ENCODE assay signal across 10 cellular contexts in genomic region chr6:158040051-158040803, GRCh38. TPM values are rescaled to one million over a fixed set of nuclear protein-coding genes. Genes with fewer than 3 reads are reported as not detected.
DNase-seq lines count a peak whose midpoint lies in the region; ATAC-seq, FAIRE-seq and TF ChIP-seq lines count a peak whose summit lies in the region.
"Had no signal": no experiment of that assay in that cellular context is flagged by ENCODE, and none has a peak within 500 bp of the region (broad histone marks: within the 10 kb centered on the region; RNA-seq: fewer than 3 reads in every experiment).

No MANE protein-coding gene starts in this region.

- intact Hi-C loops in Panc1 (cut with micrococcal nuclease; ENCODE audit: unreplicated experiment) (loop anchor here (5.0 kb wide), 1 partner anchor 58 kb away; the partner anchor contains the start of gene SYNJ2), MCF 10A (cut with micrococcal nuclease) (no loop called here), HepG2 (cut with micrococcal nuclease; ENCODE audit: unreplicated experiment) (loop anchor here (1.0 kb wide), 2 partner anchors 9 to 55 kb away; no protein-coding TSS in a partner anchor)

- H3K36me3 ChIP-seq in Panc1 (ENCODE audit: control insufficient read depth, insufficient read depth, low read length) (no peaks in the 10 kb centered on the region), HepG2 (replicated peaks in 1 of 2; ENCODE audit: control insufficient read depth in 1 of 2, insufficient read depth in 2 of 2, low read length in 2 of 2) (peaks cover 41 to 77% of the 10 kb centered on the region in 2 experiments)

- H3K27me3 ChIP-seq in Panc1 (ENCODE audit: control insufficient read depth, insufficient read depth, low read length) (no peaks in the 10 kb centered on the region), HepG2 (ENCODE audit: control insufficient read depth in 1 of 2, insufficient read depth in 2 of 2, low read length in 2 of 2) (no peaks in the 10 kb centered on the region)

- H2AFZ ChIP-seq in HepG2 (ENCODE audit: low read length): no peak overlapping the region

- H3K36me3 Mint-ChIP-seq in MCF 10A (ENCODE audit: insufficient read depth, unreplicated experiment): peaks cover 7% of the 10 kb centered on the region
- H3K36me3 Mint-ChIP-seq in type B pancreatic cell: peaks cover 14% of the 10 kb centered on the region

- CTCF ChIA-PET in Panc1 (lab: Charles Lee): interaction anchor here (0.6 to 1.0 kb wide), 2 partner anchors 14 to 49 kb away, joined by 3 to 5 read pairs; no protein-coding TSS in a partner anchor
- CTCF ChIA-PET in MCF 10A (lab: Yijun Ruan, JAX): interaction anchor here (1.1 to 1.5 kb wide), 2 partner anchors 14 to 58 kb away, joined by 3 to 4 read pairs; partner anchors contain the start of gene SYNJ2
- CTCF ChIA-PET in HepG2 (lab: Yijun Ruan, JAX; ENCODE audit: low intra/inter-chr PET ratio, low total read pairs): no interaction called here

- 18% methylated on average over 6 of the region's 6 CpGs for WGBS in HepG2 (ENCODE audit: low lambda C conversion rate)

- ATAC-seq in Panc1: peak; percentile 75
- peak; percentile 84 for ATAC-seq in HepG2
- no peak for ATAC-seq in GM21390 (IDR thresholded peaks at IDR 0.05; ENCODE audit: unreplicated experiment)

- in situ Hi-C loops in Panc1 (cut with HindIII; ENCODE audit: low pct_unique_long_range_greater_than_20kb, low sequenced_read_pairs): no loop called here
- in situ Hi-C loops in HepG2 (cut with HindIII; ENCODE audit: extremely low pct_ligation_motif_present, low pct_unique_long_range_greater_than_20kb): no loop called here

- TF ChIP-seq RAD21 in HepG2 (CRISPR knock-in tag; IDR thresholded peaks at IDR 0.05): no peak

- no peaks in the 10 kb centered on the region for H3K9me3 Mint-ChIP-seq in MCF 10A (ENCODE audit: unreplicated experiment)
- H3K9me3 Mint-ChIP-seq in type B pancreatic cell: peaks cover 3% of the 10 kb centered on the region

- H3K4me3 Mint-ChIP-seq in MCF 10A (ENCODE audit: unreplicated experiment) (no peak overlapping the region), type B pancreatic cell (peak overlapping the region; percentile 13)

- H3K4me1 ChIP-seq in Panc1 (ENCODE audit: control insufficient read depth, insufficient read depth, low read length): peaks cover 79% of the 10 kb centered on the region
- peaks cover 87% of the 10 kb centered on the region for H3K4me1 ChIP-seq in HepG2 (ENCODE audit: insufficient read depth, low read length)

- H3K79me2 ChIP-seq in HepG2 (ENCODE audit: insufficient read depth, low read length): peaks cover 51% of the 10 kb centered on the region

- TF ChIP-seq POLR2A in HepG2 (IDR thresholded peaks at IDR 0.05; ENCODE audit: insufficient read depth in 1 of 2, low read depth in 2 of 2, low read length in 2 of 2): peak; percentile 35 to 77; a peak in 3 of 4 replicates

- H3K27ac Mint-ChIP-seq in MCF 10A (ENCODE audit: low read depth, unreplicated experiment) (peak overlapping the region; percentile 69), type B pancreatic cell (peak overlapping the region; percentile 85)

- TF ChIP-seq EP300 in HepG2 (IDR thresholded peaks at IDR 0.05; ENCODE audit: low read depth in 2 of 2, low read length in 2 of 2): peak; percentile 59 to 97; a peak in 3 of 4 replicates
- peak; percentile 85; the same call in 1 of the 2 replicates for TF ChIP-seq EP300 in HepG2 (CRISPR knock-in tag; IDR thresholded peaks at IDR 0.05; ENCODE audit: borderline replicate concordance)

- H3K27me3 Mint-ChIP-seq in MCF 10A (ENCODE audit: insufficient read depth, unreplicated experiment) (no peaks in the 10 kb centered on the region), type B pancreatic cell (no peaks in the 10 kb centered on the region)
- H3K27me3 Mint-ChIP-seq: naive B cell had no signal

- peak overlapping the region; percentile 71 for H3K4me2 ChIP-seq in HepG2 (ENCODE audit: low read depth, low read length)

- BruUV-seq in Panc1 (replicated peaks; lab: Mats Ljungman, UMichigan) (no TSS peak), MCF 10A (replicated peaks; lab: Mats Ljungman, UMichigan) (no TSS peak), HepG2 (replicated peaks; lab: Mats Ljungman, UMichigan) (no TSS peak)

- peak overlapping the region; percentile 54 for H3K27ac ChIP-seq in C4-2B
- H3K27ac ChIP-seq in Panc1 (ENCODE audit: low read length): peak overlapping the region; percentile 91
- H3K27ac ChIP-seq in HepG2 (ENCODE audit: extremely low read length, insufficient read depth, low read length): peak overlapping the region; percentile 92
- H3K27ac ChIP-seq: HL-60 had no signal

- DNase-seq in H4 (ENCODE audit: low spot score) (peak; percentile 88), Panc1 (ENCODE audit: low read depth, low spot score) (peak; percentile 82), MCF 10A (ENCODE audit: unreplicated experiment) (peak; percentile 72), HepG2 (ENCODE audit: low spot score) (peak; percentile 99), type B pancreatic cell (ENCODE audit: extremely low spot score, unreplicated experiment) (no peak), NCI-H446 (lab: John Stamatoyannopoulos, UW) (no peak)
- DNase-seq: naive B cell had no signal

- FAIRE-seq in HepG2 (lab: Jason Lieb, UNC): peak; percentile 98

- no peak overlapping the region for H3K4me3 ChIP-seq in Panc1 (ENCODE audit: low read depth in 2 of 2, low read length in 2 of 2)
- peak overlapping the region in 2 of 3 experiments; percentile 7 to 51; a peak in 2 of 6 replicates for H3K4me3 ChIP-seq in HepG2 (replicated peaks in 1 of 3; ENCODE audit: insufficient read depth in 1 of 3, low read depth in 2 of 3, low read length in 3 of 3)

- H3K9ac ChIP-seq in HepG2 (ENCODE audit: insufficient read depth, low read depth, low read length): peak overlapping the region; percentile 71

- POLR2A ChIA-PET in Panc1 (lab: Charles Lee) (interaction anchor here (0.6 kb wide), 1 partner anchor 162 kb away, joined by 6 read pairs; no protein-coding TSS in a partner anchor), MCF 10A (lab: Yijun Ruan, JAX) (interaction anchor here (0.8 kb wide), 1 partner anchor 9 kb away, joined by 3 read pairs; no protein-coding TSS in a partner anchor), HepG2 (lab: Yijun Ruan, JAX) (interaction anchor here (1.1 to 4.0 kb wide), 5 partner anchors 9 to 312 kb away, joined by 3 to 65 read pairs (median 6); no protein-coding TSS in a partner anchor)

- no peak for TF ChIP-seq CTCF in C4-2B (conservative IDR thresholded peaks at IDR 0.05)
- TF ChIP-seq CTCF in Panc1 (IDR thresholded peaks at IDR 0.05): no peak
- TF ChIP-seq CTCF in MCF 10A (IDR thresholded peaks at IDR 0.05; ENCODE audit: unreplicated experiment): no peak
- no peak for TF ChIP-seq CTCF in HepG2 (CRISPR knock-in tag; IDR thresholded peaks at IDR 0.05)
- TF ChIP-seq CTCF in type B pancreatic cell (conservative IDR thresholded peaks at IDR 0.05): no peak

- no peaks in the 10 kb centered on the region for H4K20me1 ChIP-seq in HepG2 (ENCODE audit: insufficient read depth, low read length)

- H3K9me3 ChIP-seq in Panc1 (ENCODE audit: control insufficient read depth, insufficient read depth, low read depth, low read length) (no peaks in the 10 kb centered on the region), HepG2 (ENCODE audit: low read length) (no peaks in the 10 kb centered on the region)

- peaks cover 38% of the 10 kb centered on the region for H3K4me1 Mint-ChIP-seq in MCF 10A (ENCODE audit: insufficient read depth, unreplicated experiment)
- H3K4me1 Mint-ChIP-seq in type B pancreatic cell (ENCODE audit: unreplicated experiment): peaks cover 34% of the 10 kb centered on the region

TF ChIP-seq in HepG2, 621 proteins besides CTCF, POLR2A, EP300 and RAD21 (continues in another document):
- TF ChIP-seq NFYB (CRISPR knock-in tag; IDR thresholded peaks at IDR 0.05) (no peak), FOXJ3 (CRISPR knock-in tag; IDR thresholded peaks at IDR 0.05; ENCODE audit: borderline replicate concordance) (peak; percentile 97), U2AF2 (IDR thresholded peaks at IDR 0.05; ENCODE audit: low read depth, low read length) (no peak), NCOA2 (CRISPR knock-in tag; IDR thresholded peaks at IDR 0.05) (peak; percentile 96), SIX1 (CRISPR knock-in tag; IDR thresholded peaks at IDR 0.05; ENCODE audit: borderline replicate concordance) (peak; percentile 88), ZNF878 (CRISPR knock-in tag; IDR thresholded peaks at IDR 0.05) (no peak), ZNF251 (CRISPR knock-in tag; IDR thresholded peaks at IDR 0.05) (0 out of 2 replicates have a peak, but pooled peaks have one; percentile 72), MEIS1 (CRISPR knock-in tag; IDR thresholded peaks at IDR 0.05; ENCODE audit: borderline replicate concordance) (no peak), REXO4 (CRISPR knock-in tag; IDR thresholded peaks at IDR 0.05; ENCODE audit: borderline replicate concordance) (no peak)

RNA-seq across cellular contexts. Expression of gene SYNJ2, which starts 58.6 kb away (rescaled TPM):
- total RNA-seq in H4 (2014; rRNA removed; shearing (Covaris generic)): 20.6 and 23.6 TPM in 2 replicates
- total RNA-seq in Panc1 (2021; ENCODE audit: unreplicated experiment): 70.0 TPM
- 38.7 TPM for polyA plus RNA-seq in Panc1 (2012; ENCODE audit: insufficient read length)
- total RNA-seq in MCF 10A (2022): 8.9 and 10.3 TPM in 2 replicates
- total RNA-seq in HepG2 (2016; rRNA removed; fragmentation: Illumina TruSeq; extraction: Trizol): 39.0 and 39.1 TPM in 2 replicates
- total RNA-seq in HepG2 (2016; cell fraction: cytosol; rRNA removed; fragmentation: Illumina TruSeq; extraction: Trizol; ENCODE audit: low read depth): 50.4 and 51.2 TPM in 2 replicates
- 32.6 and 44.6 TPM in 2 replicates for total RNA-seq in HepG2 (2016; cell fraction: insoluble cytoplasmic fraction; rRNA removed; fragmentation: Illumina TruSeq; extraction: Trizol)
- total RNA-seq in HepG2 (2016; cell fraction: membrane; rRNA removed; fragmentation: Illumina TruSeq; extraction: Trizol): 52.4 and 52.9 TPM in 2 replicates
- total RNA-seq in HepG2 (2016; cell fraction: nucleus; rRNA removed; fragmentation: Illumina TruSeq; extraction: Trizol): 33.3 and 38.2 TPM in 2 replicates
- polyA plus RNA-seq in HepG2 (2011; rRNA removed): 57.6 and 59.5 TPM in 2 replicates
- polyA plus RNA-seq in HepG2 (2011; cell fraction: cytosol; rRNA removed): 44.7 and 49.0 TPM in 2 replicates
- polyA plus RNA-seq in HepG2 (2011; cell fraction: nucleus; rRNA removed): 85.9 and 86.7 TPM in 2 replicates
- polyA plus RNA-seq in HepG2 (2012): 53.7 and 59.9 TPM in 2 replicates
- 53.0 and 54.8 TPM in 2 replicates for polyA plus RNA-seq in HepG2 (2016; cell fraction: cytosol; fragmentation: Illumina TruSeq; extraction: Trizol; ENCODE audit: low read depth)
- polyA plus RNA-seq in HepG2 (2016; cell fraction: insoluble cytoplasmic fraction; fragmentation: Illumina TruSeq; extraction: Trizol; ENCODE audit: low read depth): 28.2 and 29.0 TPM in 2 replicates
- 41.5 and 42.8 TPM in 2 replicates for polyA plus RNA-seq in HepG2 (2016; cell fraction: membrane; fragmentation: Illumina TruSeq; extraction: Trizol; ENCODE audit: low read depth)
- polyA plus RNA-seq in HepG2 (2016; cell fraction: nucleus; fragmentation: Illumina TruSeq; extraction: Trizol; ENCODE audit: insufficient read depth, low read depth): 49.3 and 52.0 TPM in 2 replicates
- polyA minus RNA-seq in HepG2 (2011; rRNA and poly(A)+ RNA removed; ENCODE audit: low replicate concordance): 21.9 and 161 TPM in 2 replicates
- 57.2 and 71.5 TPM in 2 replicates for polyA minus RNA-seq in HepG2 (2011; cell fraction: cytosol; rRNA and poly(A)+ RNA removed)
- polyA minus RNA-seq in HepG2 (2011; cell fraction: nucleus; rRNA and poly(A)+ RNA removed): 135 and 148 TPM in 2 replicates
- total RNA-seq in type B pancreatic cell (ENCODE audit: low replicate concordance): 17.0 and 31.2 TPM in 2 replicates

Comparison
In these comparisons a context has a peak if more than half of its experiments do, and no peak if none do; other contexts are left out.
1. DNase-seq: peak in H4 (single experiment), Panc1 (single experiment), MCF 10A (single experiment) and HepG2 (single experiment); none in type B pancreatic cell (single experiment) and NCI-H446 (0 of 2).
2. H3K4me3 ChIP-seq: peak in HepG2 (2 of 3); none in Panc1 (0 of 2).
3. Peak in every context shown above with its lines, with median percentiles within 50 percentile points of each other: H3K27ac ChIP-seq.